In genomic region chr20:63310265-63310971, GRCh38 we compare ENCODE assay signal across 2 cellular contexts.
TF ChIP-seq lines count a peak whose summit lies in the region.

No MANE protein-coding gene starts in this region.

TF ChIP-seq in SK-N-SH treated with all-trans-retinoic acid at 6 μM for 48 hours, 23 proteins besides CTCF, POLR2A, EP300 and RAD21 (continued from another document):
- TF ChIP-seq CREB5 (CRISPR knock-in tag; IDR thresholded peaks at IDR 0.05; ENCODE audit: low read depth) (no peak), CSDC2 (CRISPR knock-in tag; IDR thresholded peaks at IDR 0.05) (no peak), RARB (CRISPR knock-in tag; IDR thresholded peaks at IDR 0.05) (no peak), ZFP30 (CRISPR knock-in tag; IDR thresholded peaks at IDR 0.05) (no peak), ZFP3 (CRISPR knock-in tag; IDR thresholded peaks at IDR 0.05) (no peak), PPARA (CRISPR knock-in tag; IDR thresholded peaks at IDR 0.05; ENCODE audit: borderline replicate concordance) (no peak), ZNF8 (CRISPR knock-in tag; IDR thresholded peaks at IDR 0.05) (no peak), OSR1 (CRISPR knock-in tag; IDR thresholded peaks at IDR 0.05) (no peak), ZNF565 (CRISPR knock-in tag; conservative IDR thresholded peaks at IDR 0.05; ENCODE audit: low read depth) (no peak)

TF ChIP-seq in SK-N-SH, 30 proteins besides CTCF, POLR2A, EP300 and RAD21 (continued from another document):
- TF ChIP-seq FOXJ3 (CRISPR knock-in tag; IDR thresholded peaks at IDR 0.05) (no peak), TCF12 (IDR thresholded peaks at IDR 0.05) (no peak), MEF2A (IDR thresholded peaks at IDR 0.05; ENCODE audit: borderline replicate concordance, low read depth) (no peak), EZH2phosphoT487 (IDR thresholded peaks at IDR 0.05; ENCODE audit: borderline replicate concordance, low read depth) (no peak), YY1 (IDR thresholded peaks at IDR 0.05; ENCODE audit: low read depth) (no peak), SMC3 (IDR thresholded peaks at IDR 0.05; ENCODE audit: low read depth, low read length) (no peak)
